ENCODE assay signal across 16 cellular contexts in genomic region chr7:99824091-99824490, GRCh38. TPM values are rescaled to one million over a fixed set of nuclear protein-coding genes. Genes with fewer than 3 reads are reported as not detected.
DNase-seq lines count a peak whose midpoint lies in the region; ATAC-seq and TF ChIP-seq lines count a peak whose summit lies in the region.
"Had no signal": no experiment of that assay in that cellular context is flagged by ENCODE, and none has a peak within 500 bp of the region (broad histone marks: within the 10 kb centered on the region; RNA-seq: fewer than 3 reads in every experiment).

No MANE protein-coding gene starts in this region.

- H3K27ac Mint-ChIP-seq in osteocyte (ENCODE audit: unreplicated experiment) (no peak overlapping the region), GM23338 (no peak overlapping the region), T-cell (no peak overlapping the region)
- H3K27ac Mint-ChIP-seq: CD4-positive, CD25-positive, alpha-beta regulatory T cell had no signal

- no peaks in the 10 kb centered on the region for H3F3A ChIP-seq in GM23338 (replicated peaks; ENCODE audit: low read depth)

- H3K4me3 ChIP-seq in foreskin fibroblast (ENCODE audit: low read depth in 1 of 2, low read length in 2 of 2) (no peak overlapping the region), GM23338 (no peak overlapping the region)
- H3K4me3 ChIP-seq: BLaER1 treated with 17β-estradiol and CSF1 and Interleukin-3, amounts not matched to agents 10 nM and 100 nM had no signal

- TF ChIP-seq CTCF in osteocyte (IDR thresholded peaks at IDR 0.05): no peak
- TF ChIP-seq CTCF in foreskin fibroblast (IDR thresholded peaks at IDR 0.05; ENCODE audit: low read depth, low read length): no peak
- TF ChIP-seq CTCF in GM23338 (conservative IDR thresholded peaks at IDR 0.05; ENCODE audit: low read depth in 2 of 2): no peak

- H3K27me3 ChIP-seq in GM23338 (ENCODE audit: insufficient read depth): no peaks in the 10 kb centered on the region
- H3K27me3 ChIP-seq: BLaER1 treated with 17β-estradiol and CSF1 and Interleukin-3, amounts not matched to agents 10 nM and 100 nM had no signal

- no peaks in the 10 kb centered on the region for H3K79me2 ChIP-seq in GM23338 (replicated peaks; ENCODE audit: insufficient read depth)

- no peaks in the 10 kb centered on the region; the same call in 1 of the 2 replicates for H3K9me2 ChIP-seq in GM23338 (ENCODE audit: insufficient read depth)

- no peaks in the 10 kb centered on the region for H4K20me1 ChIP-seq in GM23338 (replicated peaks; ENCODE audit: insufficient read depth)
- H4K20me1 ChIP-seq: BLaER1 treated with 17β-estradiol and CSF1 and Interleukin-3, amounts not matched to agents 10 nM and 100 nM had no signal

- peak; percentile 48 for ATAC-seq in left lobe of liver
- no peak for ATAC-seq in GM23338
- ATAC-seq in T-cell (replicated peaks in 1 of 4): no peak

- no peak overlapping the region for H2AFZ ChIP-seq in GM23338

- no peaks in the 10 kb centered on the region for H3K9me3 Mint-ChIP-seq in osteocyte (ENCODE audit: unreplicated experiment)
- H3K9me3 Mint-ChIP-seq in GM23338: no peaks in the 10 kb centered on the region
- no peaks in the 10 kb centered on the region for H3K9me3 Mint-ChIP-seq in T-cell
- H3K9me3 Mint-ChIP-seq: CD4-positive, CD25-positive, alpha-beta regulatory T cell had no signal

- H3K27ac ChIP-seq in epithelial cell of prostate: peak overlapping the region; percentile 27
- no peak overlapping the region for H3K27ac ChIP-seq in GM23338 (ENCODE audit: low read depth)
- H3K27ac ChIP-seq: BLaER1 treated with 17β-estradiol and CSF1 and Interleukin-3, amounts not matched to agents 10 nM and 100 nM had no signal

- H3K27me3 Mint-ChIP-seq in osteocyte (ENCODE audit: unreplicated experiment): peaks cover 23% of the 10 kb centered on the region
- H3K27me3 Mint-ChIP-seq in GM23338 (ENCODE audit: insufficient read depth, low read depth, poor library complexity): no peaks in the 10 kb centered on the region
- H3K27me3 Mint-ChIP-seq in T-cell: peaks cover 9 to 18% of the 10 kb centered on the region in 2 donors

- H3K4me1 Mint-ChIP-seq in osteocyte (ENCODE audit: unreplicated experiment) (no peaks in the 10 kb centered on the region), GM23338 (no peaks in the 10 kb centered on the region), T-cell (no peaks in the 10 kb centered on the region)
- H3K4me1 Mint-ChIP-seq: CD4-positive, CD25-positive, alpha-beta regulatory T cell had no signal

- peak; percentile 26 for DNase-seq in LHCN-M2 (ENCODE audit: low read depth)
- DNase-seq in epithelial cell of prostate (ENCODE audit: low read depth, low spot score): no peak
- peak; percentile 82 for DNase-seq in left lobe of liver (ENCODE audit: low spot score)
- DNase-seq in osteocyte (ENCODE audit: extremely low spot score, unreplicated experiment): peak; percentile 74
- no peak for DNase-seq in ecto neural progenitor cell (ENCODE audit: low spot score)
- DNase-seq in foreskin fibroblast: no peak
- no peak for DNase-seq in GM23338 (ENCODE audit: low spot score)
- DNase-seq in T-cell: no peak
- DNase-seq: ACHN; Calu3; CD4-positive, CD25-positive, alpha-beta regulatory T cell; DMS 273 treated with DMSO at 0.1 percent for 48 hours had no signal

- no peaks in the 10 kb centered on the region for H3K4me1 ChIP-seq in GM23338 (ENCODE audit: insufficient read depth)
- H3K4me1 ChIP-seq: BLaER1 treated with 17β-estradiol and CSF1 and Interleukin-3, amounts not matched to agents 10 nM and 100 nM had no signal

- CTCF ChIA-PET in T-cell (lab: Charles Lee): interaction anchor here in 1 of 2 donors (0.6 kb wide), 1 partner anchor 103 kb away, joined by 4 read pairs; no protein-coding TSS in a partner anchor

- POLR2A ChIA-PET in T-cell (lab: Charles Lee): no interaction called here

- H3K36me3 Mint-ChIP-seq in osteocyte (ENCODE audit: unreplicated experiment): no peaks in the 10 kb centered on the region
- no peaks in the 10 kb centered on the region for H3K36me3 Mint-ChIP-seq in GM23338 (ENCODE audit: low read depth)
- H3K36me3 Mint-ChIP-seq in T-cell: no peaks in the 10 kb centered on the region
- H3K36me3 Mint-ChIP-seq: CD4-positive, CD25-positive, alpha-beta regulatory T cell had no signal

- H3K4me3 Mint-ChIP-seq in osteocyte (ENCODE audit: unreplicated experiment) (no peak overlapping the region), GM23338 (no peak overlapping the region), T-cell (no peak overlapping the region)
- H3K4me3 Mint-ChIP-seq: CD4-positive, CD25-positive, alpha-beta regulatory T cell had no signal

- no peaks in the 10 kb centered on the region for H3K36me3 ChIP-seq in GM23338 (ENCODE audit: insufficient read depth)
- H3K36me3 ChIP-seq: BLaER1 treated with 17β-estradiol and CSF1 and Interleukin-3, amounts not matched to agents 10 nM and 100 nM had no signal

- H3K4me2 ChIP-seq in GM23338: no peak overlapping the region
- H3K4me2 ChIP-seq: BLaER1 treated with 17β-estradiol and CSF1 and Interleukin-3, amounts not matched to agents 10 nM and 100 nM had no signal

TF ChIP-seq in GM23338, 12 proteins besides CTCF, POLR2A, EP300 and RAD21 (continues in another document):
- TF ChIP-seq ZNF114 (CRISPR knock-in tag; IDR thresholded peaks at IDR 0.05) (no peak), NANOG (IDR thresholded peaks at IDR 0.05; ENCODE audit: borderline replicate concordance) (no peak)

RNA-seq across cellular contexts. Expression of gene CYP3A43, which starts 3.7 kb away (rescaled TPM):
- total RNA-seq in LHCN-M2 (2014; rRNA removed) (not detected in 2 replicates), left lobe of liver (27.3 TPM), osteocyte (not detected in 2 replicates), T-cell (under 1 TPM in 2 of 5 donors, not detected in 3; 0.26 to 0.53 TPM)
- polyA plus RNA-seq in LHCN-M2 (2012): not detected
- total RNA-seq in GM23338 (2014; rRNA removed; shearing (Covaris generic)): not detected in 2 replicates
- polyA plus RNA-seq in GM23338 (2016; fragmentation: Nextera tagmentation; extraction: Ambion mirVana): 0.17 TPM in 1 of 2 replicates, not detected in the other
- total RNA-seq: A172; Calu3; CD4-positive, CD25-positive, alpha-beta regulatory T cell; Daoy; HT-29 had no signal
- polyA plus RNA-seq: CD4-positive, CD25-positive, alpha-beta regulatory T cell had no signal

RNA-seq across cellular contexts. Expression of gene CYP3A4, which starts 40.1 kb away (rescaled TPM):
- total RNA-seq in LHCN-M2 (2014; rRNA removed) (0.13 TPM in 1 of 2 replicates, not detected in the other), left lobe of liver (1,005 TPM), osteocyte (not detected in 2 replicates), T-cell (under 1 TPM in 3 of 5 donors, not detected in 2; 0.16 to 0.66 (median 0.53) TPM)
- not detected for polyA plus RNA-seq in LHCN-M2 (2012)
- total RNA-seq in GM23338 (2014; rRNA removed; shearing (Covaris generic)): not detected in 2 replicates
- polyA plus RNA-seq in GM23338 (2016; fragmentation: Nextera tagmentation; extraction: Ambion mirVana): not detected in 2 replicates
- total RNA-seq: A172; Calu3; CD4-positive, CD25-positive, alpha-beta regulatory T cell; HT-29 had no signal
- polyA plus RNA-seq: CD4-positive, CD25-positive, alpha-beta regulatory T cell had no signal

RNA-seq across cellular contexts. Expression of gene OR2AE1, which starts 52.7 kb away (rescaled TPM):
- total RNA-seq in LHCN-M2 (2014; rRNA removed) (not detected in 2 replicates), left lobe of liver (not detected), osteocyte (not detected in 2 replicates), T-cell (1 to 10 TPM in 2 of 5 donors, under 1 TPM in 2, not detected in 1; 0.35 to 1.3 (median 1.0) TPM)
- polyA plus RNA-seq in LHCN-M2 (2012): 0.09 TPM
- not detected in 2 replicates for total RNA-seq in GM23338 (2014; rRNA removed; shearing (Covaris generic))
- not detected in 2 replicates for polyA plus RNA-seq in GM23338 (2016; fragmentation: Nextera tagmentation; extraction: Ambion mirVana)
- total RNA-seq: A172, Calu3, Daoy, HT-29 had no signal
- polyA plus RNA-seq: CD4-positive, CD25-positive, alpha-beta regulatory T cell had no signal

Comparison
In these comparisons a context has a peak if more than half of its experiments do, and no peak if none do; other contexts are left out.
1. DNase-seq: peak in LHCN-M2 (single experiment), left lobe of liver (single experiment) and osteocyte (single experiment); none in epithelial cell of prostate (single experiment), ecto neural progenitor cell (single experiment), foreskin fibroblast (0 of 2), GM23338 (single experiment) and T-cell (0 of 34).
2. RNA of gene CYP3A43, which starts 3.7 kb away (total RNA-seq): 27.3 TPM in left lobe of liver (single experiment); 0.26 to 0.53 TPM in T-cell, not detected in LHCN-M2, not detected in osteocyte and not detected in GM23338; every median in the first group is over 10 times any median in the second.
3. RNA of gene CYP3A4, which starts 40.1 kb away (total RNA-seq): 1,005 TPM in left lobe of liver (single experiment); 0.16 to 0.66 TPM in T-cell, 0.13 TPM in LHCN-M2, not detected in osteocyte and not detected in GM23338; every median in the first group is over 100 times any median in the second.